In genomic region chr15:94943863-94944262, GRCh38 we compare ENCODE assay signal across 31 cellular contexts.
"Had no signal": no experiment of that assay in that cellular context is flagged by ENCODE, and none has a peak within 500 bp of the region (broad histone marks: within the 10 kb centered on the region; RNA-seq: fewer than 3 reads in every experiment).

No MANE protein-coding gene starts in this region.

- H3K4me1 ChIP-seq: adrenal gland, ascending aorta, body of pancreas, breast epithelium had no signal

- H3K9me3 ChIP-seq: adrenal gland, body of pancreas, breast epithelium had no signal

- H3K27me3 ChIP-seq: adrenal gland, ascending aorta, body of pancreas, brain microvascular endothelial cell, breast epithelium, cardiac muscle cell had no signal

- ATAC-seq: activated naive CD4-positive, alpha-beta T cell treated with anti-CD3 and anti-CD28 coated beads, Interleukin-2, amount 50 U/mL, for 72 hours; activated naive CD8-positive, alpha-beta T cell treated with anti-CD3 and anti-CD28 coated beads, Interleukin-2, amount 50 U/mL, for 24 hours; activated T-cell treated with anti-CD3 and anti-CD28 coated beads, Interleukin-2, amount 50 U/mL, for 4 hours; activated T-cell treated with anti-CD3 and anti-CD28 coated beads, Interleukin-2, amount 50 U/mL, for 72 hours; activated T-helper 17 cell treated with anti-CD3 and anti-CD28 coated beads, Interleukin-2, amount 50 U/mL, for 72 hours; body of pancreas had no signal

- H3K4me3 ChIP-seq: adrenal gland, ascending aorta, body of pancreas, breast epithelium, cardiac muscle cell had no signal

- DNase-seq: activated effector memory CD4-positive, alpha-beta T cell treated with anti-CD3 and anti-CD28 coated beads, Interleukin-2, amount 50 U/mL, for 16 hours; activated effector memory CD4-positive, alpha-beta T cell treated with Interleukin-2 at 50 U/mL for 16 hours; activated gamma-delta T cell; activated gamma-delta T cell treated with Interleukin-2 at 50 U/mL for 16 hours; activated naive CD4-positive, alpha-beta T cell; activated naive CD4-positive, alpha-beta T cell treated with anti-CD3 and anti-CD28 coated beads for 36 hours; activated naive CD4-positive, alpha-beta T cell treated with anti-CD3 and anti-CD28 coated beads, Interleukin-2, amount 10 ng/mL, durations not matched to agents 7 days and 5 days; activated naive CD4-positive, alpha-beta T cell treated with anti-CD3 and anti-CD28 coated beads, Interleukin-2, amount 50 U/mL, for 16 hours; activated naive CD4-positive, alpha-beta T cell treated with Interleukin-2 at 50 U/mL for 16 hours; activated naive CD8-positive, alpha-beta T cell treated with anti-CD3 and anti-CD28 coated beads for 36 hours; activated naive CD8-positive, alpha-beta T cell treated with anti-CD3 and anti-CD28 coated beads, Interleukin-2, amount 10 ng/mL, durations not matched to agents 7 days and 5 days; activated naive CD8-positive, alpha-beta T cell treated with anti-CD3 and anti-CD28 coated beads, Interleukin-2, amount 50 U/mL, for 24 hours; activated T-cell treated with anti-CD3 and anti-CD28 coated beads, Interleukin-2, amount 50 U/mL, for 1 hour; activated T-cell treated with anti-CD3 and anti-CD28 coated beads, Interleukin-2, amount 50 U/mL, for 24 hours; activated T-cell treated with anti-CD3 and anti-CD28 coated beads, Interleukin-2, amount 50 U/mL, for 4 hours; activated T-cell treated with anti-CD3 and anti-CD28 coated beads, Interleukin-2, amount 50 U/mL, for 48 hours; activated T-cell treated with anti-CD3 and anti-CD28 coated beads, Interleukin-2, amount 50 U/mL, for 72 hours; adrenal gland; amniotic stem cell; amygdala; anterior cingulate cortex; body of pancreas; brain microvascular endothelial cell; caudate nucleus; central memory CD4-positive, alpha-beta T cell; cerebellar nuclear complex had no signal

- H3K36me3 ChIP-seq: adrenal gland, ascending aorta, brain microvascular endothelial cell, breast epithelium, cardiac muscle cell had no signal

- H3K27ac ChIP-seq: adrenal gland, ascending aorta, body of pancreas, brain microvascular endothelial cell, breast epithelium, cardiac muscle cell had no signal
